8 cellular contexts compared by ENCODE assay signal in genomic region chr2:216633616-216634316, GRCh38. TPM values are rescaled to one million over a fixed set of nuclear protein-coding genes. Genes with fewer than 3 reads are reported as not detected.
DNase-seq lines count a peak whose midpoint lies in the region; ATAC-seq, FAIRE-seq and TF ChIP-seq lines count a peak whose summit lies in the region.

No MANE protein-coding gene starts in this region.

- DNase-seq in NCI-H1105 (lab: John Stamatoyannopoulos, UW) (peak; percentile 34), mammary epithelial cell (peak; percentile 42), memory B cell (ENCODE audit: low spot score in 2 of 2) (no peak), RCC 7860 (ENCODE audit: low spot score) (no peak)

- 7% methylated on average over 22 of the region's 70 CpGs for WGBS in mammary epithelial cell (ENCODE audit: low coverage, missing lambda C conversion rate)
- WGBS in urinary bladder, result under 1% methylated on average over 70 of the region's 70 CpGs

- peak overlapping the region; percentile 38 for H3K4me3 Mint-ChIP-seq in memory B cell

- no peak overlapping the region for H3K27ac Mint-ChIP-seq in memory B cell

- H3K4me2 ChIP-seq in DOHH2 (ENCODE audit: low read length) (peak overlapping the region; percentile 44), mammary epithelial cell (ENCODE audit: insufficient read depth, low read depth, low read length) (peak overlapping the region; percentile 89)

- TSS peak; percentile 50 for BruUV-seq in mammary epithelial cell (replicated peaks; lab: Mats Ljungman, UMichigan)

- H3K9me3 ChIP-seq in DOHH2 (ENCODE audit: control insufficient read depth, insufficient read depth, low read length), result no peaks in the 10 kb centered on the region
- no peaks in the 10 kb centered on the region for H3K9me3 ChIP-seq in mammary epithelial cell (replicated peaks; ENCODE audit: insufficient read depth, low read length)

- no peaks in the 10 kb centered on the region for H3F3A ChIP-seq in DOHH2 (ENCODE audit: control insufficient read depth, insufficient read depth)

- H3K27me3 ChIP-seq in DOHH2 (ENCODE audit: control insufficient read depth, low read length) (peaks cover 42% of the 10 kb centered on the region), mammary epithelial cell (ENCODE audit: insufficient read depth, low read length) (no peaks in the 10 kb centered on the region)

- H3K79me2 ChIP-seq in DOHH2 (ENCODE audit: control insufficient read depth, low read length) (no peaks in the 10 kb centered on the region), mammary epithelial cell (ENCODE audit: insufficient read depth, low read length) (peaks cover 43% of the 10 kb centered on the region)

- no peak for FAIRE-seq in RCC 7860 (lab: Jason Lieb, UNC)

- ATAC-seq in memory B cell (ENCODE audit: low read depth) (no peak), GM21423 (IDR thresholded peaks at IDR 0.05; ENCODE audit: unreplicated experiment) (no peak), HG03354 (IDR thresholded peaks at IDR 0.05; ENCODE audit: poor library complexity, severe bottlenecking, unreplicated experiment) (no peak)

- peaks cover 2% of the 10 kb centered on the region for H3K36me3 Mint-ChIP-seq in memory B cell

- CTCF ChIA-PET in mammary epithelial cell (lab: Charles Lee; ENCODE audit: low non-redundant PET), result no interaction called here

- no peaks in the 10 kb centered on the region for H3K9me2 ChIP-seq in DOHH2 (replicated peaks; ENCODE audit: control insufficient read depth, low read length)

- intact Hi-C loops in mammary epithelial cell (cut with micrococcal nuclease), result loop anchor here (1.0 kb wide), 3 partner anchors 32 to 114 kb away; no protein-coding TSS in a partner anchor

- no peak overlapping the region for H3K27ac ChIP-seq in DOHH2 (ENCODE audit: low read depth, low read length)
- H3K27ac ChIP-seq in mammary epithelial cell (ENCODE audit: insufficient read depth, low read depth, low read length), result peak overlapping the region; percentile 61
- no peak overlapping the region for H3K27ac ChIP-seq in urinary bladder (ENCODE audit: low read depth)

- peaks cover 33% of the 10 kb centered on the region for H3K27me3 Mint-ChIP-seq in memory B cell

- H3K4me3 ChIP-seq in DOHH2 (ENCODE audit: low read length) (peak overlapping the region; percentile 69), mammary epithelial cell (replicated peaks in 1 of 3; ENCODE audit: insufficient read depth in 1 of 3, low read depth in 2 of 3, low read length in 3 of 3) (peak overlapping the region; percentile 71 to 93 (median 77)), urinary bladder (ENCODE audit: low read depth, low read length) (peak overlapping the region; percentile 78)

- H3K9me3 Mint-ChIP-seq in memory B cell, result no peaks in the 10 kb centered on the region

- no peak for TF ChIP-seq CTCF in DOHH2 (IDR thresholded peaks at IDR 0.05; ENCODE audit: low read depth, low read length, poor library complexity, severe bottlenecking)
- TF ChIP-seq CTCF in mammary epithelial cell (conservative IDR thresholded peaks at IDR 0.05 in 1 of 2, IDR thresholded peaks at IDR 0.05 in 1 of 2; ENCODE audit: extremely low read depth in 1 of 2, insufficient read depth in 1 of 2, low read depth in 1 of 2, low read length in 2 of 2), result no peak

- peaks cover 15% of the 10 kb centered on the region for H3K4me1 Mint-ChIP-seq in memory B cell

- H3K9ac ChIP-seq in mammary epithelial cell (ENCODE audit: insufficient read depth, low read length), result peak overlapping the region; percentile 53

- no peaks in the 10 kb centered on the region for H3K36me3 ChIP-seq in DOHH2 (ENCODE audit: control insufficient read depth, low read length)
- no peaks in the 10 kb centered on the region for H3K36me3 ChIP-seq in mammary epithelial cell (ENCODE audit: insufficient read depth, low read length)
- no peaks in the 10 kb centered on the region for H3K36me3 ChIP-seq in urinary bladder (ENCODE audit: insufficient read depth)

- dilution Hi-C loops in mammary epithelial cell (cut with HindIII; ENCODE audit: low sequenced_read_pairs), result no loop called here

- H3K4me1 ChIP-seq in DOHH2 (ENCODE audit: control insufficient read depth, low read length) (peaks cover 8% of the 10 kb centered on the region), mammary epithelial cell (ENCODE audit: insufficient read depth, low read length) (peaks cover 21% of the 10 kb centered on the region), urinary bladder (ENCODE audit: insufficient read depth) (peaks cover 2% of the 10 kb centered on the region)

- peak overlapping the region; percentile 86 for H2AFZ ChIP-seq in mammary epithelial cell (ENCODE audit: low read depth, low read length)

- H4K20me1 ChIP-seq in DOHH2 (ENCODE audit: control insufficient read depth, insufficient read depth, low read depth, low read length) (no peaks in the 10 kb centered on the region), mammary epithelial cell (ENCODE audit: insufficient read depth, low read length) (no peaks in the 10 kb centered on the region)

- in situ Hi-C loops in mammary epithelial cell (cut with MboI; ENCODE audit: low sequenced_read_pairs in 2 of 2), result no loop called here

RNA-seq across cellular contexts. Expression of gene IGFBP2, which starts 0.5 kb away (rescaled TPM):
- total RNA-seq in mammary epithelial cell (1,000 to 10,000 TPM in 1 of 2 donors, 100 to 1,000 TPM in 1; 782 to 1,729 TPM), urinary bladder (136 TPM)
- polyA plus RNA-seq in mammary epithelial cell (501 TPM), urinary bladder (162 TPM)
- 221 TPM for polyA minus RNA-seq in mammary epithelial cell

Comparison
In these comparisons a context has a peak if more than half of its experiments do, and no peak if none do; other contexts are left out.
1. DNase-seq: peak in NCI-H1105 (single experiment) and mammary epithelial cell (single experiment); none in memory B cell (0 of 2) and RCC 7860 (single experiment).
2. Peak in every context shown above with its lines, with median percentiles within 50 percentile points of each other: H3K4me3 ChIP-seq.